ENCODE assay signal across 8 cellular contexts in genomic region chr17:73429440-73430164, GRCh38.
DNase-seq lines count a peak whose midpoint lies in the region; ATAC-seq, FAIRE-seq and TF ChIP-seq lines count a peak whose summit lies in the region.

No MANE protein-coding gene starts in this region.

- H3K27ac ChIP-seq in kidney (ENCODE audit: low read depth in 2 of 2, low read length in 2 of 2), result no peak overlapping the region

- ATAC-seq in HG03196 (IDR thresholded peaks at IDR 0.05; ENCODE audit: unreplicated experiment) (peak; percentile 95), HG02763 (IDR thresholded peaks at IDR 0.05; ENCODE audit: unreplicated experiment) (no peak)

- TF ChIP-seq CTCF in cardiac fibroblast (IDR thresholded peaks at IDR 0.05; ENCODE audit: low read depth, low read length) (peak; percentile 94), kidney (IDR thresholded peaks at IDR 0.05; ENCODE audit: borderline replicate concordance, extremely low read depth, insufficient read depth) (peak; percentile 86)

- DNase-seq in GM12891 (ENCODE audit: insufficient read length, low spot score), result peak; percentile 87
- DNase-seq in NCI-H226, result peak; percentile 51
- DNase-seq in activated CD4-positive, CD25-positive, alpha-beta regulatory T cell (lab: John Stamatoyannopoulos, UW), result peak; percentile 74 to 87 (median 78)
- peak; percentile 78 to 81 for DNase-seq in cardiac fibroblast (ENCODE audit: low read depth in 2 of 2)
- peak; percentile 95 for DNase-seq in kidney
- DNase-seq in stimulated activated CD4-positive, alpha-beta T cell treated with anti-CD3 and anti-CD28 coated beads, Interleukin-1b, Interleukin-23, amount 100 ng/mL, for 24 hours (ENCODE audit: low read depth in 4 of 4, low spot score in 1 of 4), result peak; percentile 71 to 84 (median 80)

- TF ChIP-seq POLR2A in GM12891 (IDR thresholded peaks at IDR 0.05; ENCODE audit: low read depth, low read length), result no peak

- no peaks in the 10 kb centered on the region for H3K36me3 ChIP-seq in kidney (ENCODE audit: control insufficient read depth in 1 of 2, insufficient read depth in 2 of 2, low read length in 2 of 2)

- no peak overlapping the region for H3K4me3 ChIP-seq in cardiac fibroblast (replicated peaks in 1 of 2; ENCODE audit: low read depth in 2 of 2, low read length in 2 of 2)
- H3K4me3 ChIP-seq in kidney (ENCODE audit: low read length in 2 of 2), result no peak overlapping the region

- H3K9ac ChIP-seq in kidney (ENCODE audit: low read length in 2 of 2), result no peak overlapping the region

- intact Hi-C loops in kidney (cut with DNase I), result loop anchor here (5.0 kb wide), 1 partner anchor 283 kb away; no protein-coding TSS in a partner anchor

- peak; percentile 89 for FAIRE-seq in GM12891 (lab: Jason Lieb, UNC)
- no peak for FAIRE-seq in kidney (lab: Jason Lieb, UNC)

- no peaks in the 10 kb centered on the region for H3K4me1 ChIP-seq in kidney (ENCODE audit: control insufficient read depth in 1 of 2, insufficient read depth in 1 of 2, low read depth in 1 of 2, low read length in 2 of 2)

- H3K9me3 ChIP-seq in kidney (ENCODE audit: control insufficient read depth in 1 of 2, low read length in 2 of 2), result no peaks in the 10 kb centered on the region

TF ChIP-seq in GM12891, 5 proteins besides CTCF, POLR2A, EP300 and RAD21:
- TF ChIP-seq SPI1 (IDR thresholded peaks at IDR 0.05; ENCODE audit: low read depth, low read length) (no peak), PAX5 (IDR thresholded peaks at IDR 0.05; ENCODE audit: insufficient read depth, low read length, severe bottlenecking) (no peak), TAF1 (IDR thresholded peaks at IDR 0.05; ENCODE audit: low read depth, low read length) (no peak), POLR2AphosphoS5 (IDR thresholded peaks at IDR 0.05; ENCODE audit: low read depth, low read length) (no peak), POU2F2 (IDR thresholded peaks at IDR 0.05; ENCODE audit: low read depth, low read length) (no peak)
